In genomic region chr2:101717041-101717817, GRCh38 we compare ENCODE assay signal across 9 cellular contexts. TPM values are rescaled to one million over a fixed set of nuclear protein-coding genes. Genes with fewer than 3 reads are reported as not detected.
DNase-seq lines count a peak whose midpoint lies in the region; ATAC-seq and TF ChIP-seq lines count a peak whose summit lies in the region.
"Had no signal": no experiment of that assay in that cellular context is flagged by ENCODE, and none has a peak within 500 bp of the region (broad histone marks: within the 10 kb centered on the region; RNA-seq: fewer than 3 reads in every experiment).

No MANE protein-coding gene starts in this region.

- CTCF ChIA-PET in HEK293T (lab: Yijun Ruan, JAX): interaction anchor here (1.6 kb wide), 1 partner anchor 9 kb away, joined by 4 read pairs; no protein-coding TSS in a partner anchor

- no peak overlapping the region for H3K4me2 ChIP-seq in DND-41 (ENCODE audit: insufficient read depth, low read length)

- TF ChIP-seq CTCF in DND-41 (IDR thresholded peaks at IDR 0.05; ENCODE audit: borderline replicate concordance, extremely low read depth, low read length, poor library complexity, severe bottlenecking) (no peak), thyroid gland (IDR thresholded peaks at IDR 0.05) (no peak)

- no peak overlapping the region for H3K9ac ChIP-seq in DND-41 (ENCODE audit: low read depth, low read length)

- DNase-seq in DND-41 (no peak), HEK293T (ENCODE audit: extremely low spot score) (no peak), thyroid gland (no peak), KG1 (lab: John Stamatoyannopoulos, UW) (no peak)
- peak; percentile 67 for DNase-seq in central memory CD4-positive, alpha-beta T cell
- DNase-seq: NCI-H1105 treated with DMSO at 0.1 percent for 48 hours had no signal

- 88 to 91% methylated on average over 9 of the region's 9 CpGs for WGBS in thyroid gland, 2 donors

- no peak overlapping the region for H3K27ac ChIP-seq in DND-41 (ENCODE audit: low read length)
- H3K27ac ChIP-seq in thyroid gland: no peak overlapping the region

- no peak overlapping the region for H3K4me3 ChIP-seq in DND-41 (ENCODE audit: low read depth in 1 of 2, low read length in 2 of 2)
- no peak overlapping the region for H3K4me3 ChIP-seq in thyroid gland (replicated peaks in 1 of 3)

- H3K27me3 ChIP-seq in DND-41 (ENCODE audit: insufficient read depth, low read length, poor library complexity) (no peaks in the 10 kb centered on the region), thyroid gland (no peaks in the 10 kb centered on the region)

- peaks cover 97% of the 10 kb centered on the region for H3K79me2 ChIP-seq in DND-41 (ENCODE audit: insufficient read depth, low read length)

- ATAC-seq in DND-41 (ENCODE audit: insufficient read depth, low read depth) (peak; percentile 33; the same call in 1 of the 3 replicates), GM21381 (IDR thresholded peaks at IDR 0.05; ENCODE audit: unreplicated experiment) (peak; percentile 79), HG03558 (IDR thresholded peaks at IDR 0.05; ENCODE audit: extremely low read depth, unreplicated experiment) (peak; percentile 47), HG03457 (IDR thresholded peaks at IDR 0.05; ENCODE audit: unreplicated experiment) (no peak)

- POLR2A ChIA-PET in HEK293T (lab: Yijun Ruan, JAX): interaction anchor here (0.8 kb wide), 1 partner anchor 19 kb away, joined by 3 read pairs; no protein-coding TSS in a partner anchor

- no peak overlapping the region for H2AFZ ChIP-seq in DND-41 (ENCODE audit: low read depth, low read length)

- TF ChIP-seq POLR2A in thyroid gland (IDR thresholded peaks at IDR 0.05): no peak

- peaks cover 30% of the 10 kb centered on the region for H3K4me1 ChIP-seq in DND-41 (ENCODE audit: insufficient read depth, low read length)
- no peaks in the 10 kb centered on the region for H3K4me1 ChIP-seq in thyroid gland

- H3K9me3 ChIP-seq in DND-41 (ENCODE audit: insufficient read depth, low read length, severe bottlenecking) (no peaks in the 10 kb centered on the region), thyroid gland (no peaks in the 10 kb centered on the region)

- intact Hi-C loops in thyroid gland (cut with DNase I): no loop called here

- peaks cover 76% of the 10 kb centered on the region for H4K20me1 ChIP-seq in DND-41 (ENCODE audit: insufficient read depth, low read length)

- H3K36me3 ChIP-seq in DND-41 (ENCODE audit: insufficient read depth, low read length) (peaks cover 3% of the 10 kb centered on the region; the same call in 1 of the 2 replicates), thyroid gland (no peaks in the 10 kb centered on the region)

TF ChIP-seq in HEK293T, 16 proteins besides CTCF, POLR2A, EP300 and RAD21:
- TF ChIP-seq PKNOX1 (IDR thresholded peaks at IDR 0.05) (no peak), ZNF384 (IDR thresholded peaks at IDR 0.05) (no peak), LEF1 (IDR thresholded peaks at IDR 0.05; ENCODE audit: borderline replicate concordance) (no peak), SUZ12 (IDR thresholded peaks at IDR 0.05) (no peak), SP1 (IDR thresholded peaks at IDR 0.05) (no peak), L3MBTL2 (conservative IDR thresholded peaks at IDR 0.05) (no peak), BHLHE40 (IDR thresholded peaks at IDR 0.05; ENCODE audit: borderline replicate concordance) (no peak), ARNT (IDR thresholded peaks at IDR 0.05) (no peak), HDGF (IDR thresholded peaks at IDR 0.05; ENCODE audit: borderline replicate concordance) (no peak), CTBP1 (IDR thresholded peaks at IDR 0.05; ENCODE audit: borderline replicate concordance) (no peak), FOXM1 (IDR thresholded peaks at IDR 0.05; ENCODE audit: borderline replicate concordance) (no peak), FOXA1 (IDR thresholded peaks at IDR 0.05) (no peak), TARDBP (IDR thresholded peaks at IDR 0.05) (no peak), ELF4 (IDR thresholded peaks at IDR 0.05) (no peak)

RNA-seq across cellular contexts. Expression of gene MAP4K4, which starts 19.7 kb away (rescaled TPM):
- total RNA-seq in thyroid gland: 10 to 100 TPM; 33.8 to 47.3 (median 35.7) TPM
